ENCODE assay signal across 8 cellular contexts in genomic region chr7:152459724-152460251, GRCh38. TPM values are rescaled to one million over a fixed set of nuclear protein-coding genes. Genes with fewer than 3 reads are reported as not detected.
A peak's percentile ranks its signal among the peaks of the same experiment; 100 is the strongest.
DNase-seq lines count a peak whose midpoint lies in the region; ATAC-seq and TF ChIP-seq lines count a peak whose summit lies in the region.

No MANE protein-coding gene starts in this region.

- peak; percentile 46 for DNase-seq in H4 (ENCODE audit: low spot score)
- peak; percentile 66 for DNase-seq in NCI-H2196 (lab: John Stamatoyannopoulos, UW; ENCODE audit: unreplicated experiment)
- peak; percentile 68 to 84 (median 80) for DNase-seq in body of pancreas
- peak; percentile 23 to 59 (median 47) for DNase-seq in ovary
- no peak for DNase-seq in activated CD4-positive, alpha-beta T cell treated with anti-CD3 and anti-CD28 coated beads for 1 hour
- no peak for DNase-seq in SW480 (ENCODE audit: low spot score)
- DNase-seq in NCI-H1930 (lab: John Stamatoyannopoulos, UW): no peak

- no peak for TF ChIP-seq EP300 in ovary (IDR thresholded peaks at IDR 0.05)

- H3K36me3 ChIP-seq in body of pancreas (replicated peaks in 1 of 2; ENCODE audit: insufficient read depth in 1 of 2, low read depth in 2 of 2) (no peaks in the 10 kb centered on the region), ovary (no peaks in the 10 kb centered on the region)

- H3K27ac ChIP-seq in body of pancreas (peak overlapping the region; percentile 44 to 82 (median 73)), ovary (peak overlapping the region in 1 of 2 donors; percentile 33)

- no peak for TF ChIP-seq POLR2A in body of pancreas (IDR thresholded peaks at IDR 0.05)
- no peak for TF ChIP-seq POLR2A in ovary (IDR thresholded peaks at IDR 0.05)

- intact Hi-C loops in body of pancreas (cut with DNase I) (no loop called here), ovary (cut with DNase I) (no loop called here)

- 31 to 41% methylated on average over 5 of the region's 5 CpGs for WGBS in body of pancreas, 2 donors
- WGBS in ovary, 3 donors: 50 to 61% (median 59%) methylated on average over 5 of the region's 5 CpGs

- H3K4me3 ChIP-seq in body of pancreas (no peak overlapping the region), ovary (no peak overlapping the region)

- no peak for TF ChIP-seq CTCF in body of pancreas (IDR thresholded peaks at IDR 0.05)
- TF ChIP-seq CTCF in ovary (IDR thresholded peaks at IDR 0.05): no peak

- H3K4me1 ChIP-seq in body of pancreas (peaks cover 29% of the 10 kb centered on the region), ovary (ENCODE audit: insufficient read depth) (peaks cover 8% of the 10 kb centered on the region)

- H3K27me3 ChIP-seq in body of pancreas (no peaks in the 10 kb centered on the region), ovary (no peaks in the 10 kb centered on the region)

- H3K9me3 ChIP-seq in body of pancreas: no peaks in the 10 kb centered on the region
- no peaks in the 10 kb centered on the region for H3K9me3 ChIP-seq in ovary

- ATAC-seq in body of pancreas: no peak
- no peak for ATAC-seq in GM21786 (IDR thresholded peaks at IDR 0.05; ENCODE audit: unreplicated experiment)

RNA-seq across cellular contexts. Expression of gene KMT2C, which starts 24.0 kb away (rescaled TPM):
- total RNA-seq in H4 (2014; rRNA removed; shearing (Covaris generic)): 10.1 and 11.0 TPM in 2 replicates
- total RNA-seq in body of pancreas: 10 to 100 TPM; 58.9 to 71.5 TPM
- total RNA-seq in ovary: 100 to 1,000 TPM in 3 of 7 donors, 10 to 100 TPM in 4; 45.3 to 109 (median 74.6) TPM
- 10 to 100 TPM; 14.0 to 27.3 TPM for polyA plus RNA-seq in ovary

Comparison
In these comparisons a context has a peak if more than half of its experiments do, and no peak if none do; other contexts are left out.
1. DNase-seq: peak in H4 (single experiment), NCI-H2196 (single experiment), body of pancreas (4 of 4) and ovary (5 of 5); none in activated CD4-positive, alpha-beta T cell treated with anti-CD3 and anti-CD28 coated beads for 1 hour (single experiment), SW480 (single experiment) and NCI-H1930 (0 of 2).